ENCODE assay signal across 11 cellular contexts in the genomic region with DNA sequence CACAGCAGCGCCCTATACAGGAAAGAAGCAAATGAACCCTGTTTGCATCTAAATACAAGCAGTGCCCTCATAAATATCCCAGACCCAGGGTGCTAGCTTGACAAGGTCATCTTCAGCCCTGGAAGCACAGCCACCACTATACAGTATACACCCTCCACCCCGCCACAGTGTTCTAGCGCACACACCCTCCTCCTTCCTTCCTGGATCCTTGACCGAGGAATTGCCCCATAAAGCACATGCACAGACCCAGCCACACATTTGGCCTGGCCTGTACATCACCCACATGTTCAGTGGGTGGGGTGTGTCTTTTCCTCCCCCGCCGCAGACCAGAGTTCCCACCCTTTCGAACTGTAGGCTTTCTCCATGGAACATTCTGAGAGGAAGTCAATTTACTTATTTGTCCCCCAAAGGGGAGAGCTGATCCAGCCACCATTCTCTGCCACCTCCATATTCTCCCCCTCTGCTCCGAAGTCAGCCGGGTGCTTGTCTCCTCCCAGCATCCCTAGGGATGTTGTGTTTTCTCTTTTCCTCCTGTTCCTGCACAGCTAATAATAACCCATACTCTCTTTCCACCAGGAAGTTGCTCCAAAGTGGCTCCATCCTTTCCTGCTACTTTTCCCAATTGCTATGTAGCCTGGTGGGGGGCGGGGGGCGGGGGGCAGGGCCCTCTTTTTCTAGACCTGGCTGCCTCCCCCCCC. TPM values are rescaled to one million over a fixed set of nuclear protein-coding genes. Genes with fewer than 3 reads are reported as not detected.
DNase-seq lines count a peak whose midpoint lies in the region; ATAC-seq and TF ChIP-seq lines count a peak whose summit lies in the region.
"Had no signal": no experiment of that assay in that cellular context is flagged by ENCODE, and none has a peak within 500 bp of the region (broad histone marks: within the 10 kb centered on the region; RNA-seq: fewer than 3 reads in every experiment).

No MANE protein-coding gene starts in this region.

- intact Hi-C loops in natural killer cell (cut with micrococcal nuclease), result loop anchor here (5.0 kb wide), 1 partner anchor 495 kb away; a partner anchor contains a TSS

- H3K4me1 Mint-ChIP-seq in natural killer cell (peaks cover 67 to 83% of the 10 kb centered on the region in 2 donors), chondrocyte (ENCODE audit: low read depth) (peaks cover 3% of the 10 kb centered on the region)

- H3K27me3 Mint-ChIP-seq in natural killer cell (ENCODE audit: low read depth in 2 of 2) (no peaks in the 10 kb centered on the region), chondrocyte (ENCODE audit: low read depth) (peaks cover 6% of the 10 kb centered on the region)

- H3K4me3 Mint-ChIP-seq in natural killer cell (peak overlapping the region; percentile 89), chondrocyte (ENCODE audit: unreplicated experiment) (no peak overlapping the region)

- H3K36me3 Mint-ChIP-seq in natural killer cell, result peaks cover 12% of the 10 kb centered on the region
- no peaks in the 10 kb centered on the region for H3K36me3 Mint-ChIP-seq in chondrocyte (ENCODE audit: low read depth)

- H3K27ac Mint-ChIP-seq in natural killer cell (peak overlapping the region; percentile 81 to 98), chondrocyte (ENCODE audit: unreplicated experiment) (no peak overlapping the region)

- no peaks in the 10 kb centered on the region for H3K9me3 Mint-ChIP-seq in natural killer cell
- H3K9me3 Mint-ChIP-seq in chondrocyte (ENCODE audit: low read depth), result no peaks in the 10 kb centered on the region

- H3K4me3 ChIP-seq in NB4 (ENCODE audit: low read depth, low read length), result no peak overlapping the region
- H3K4me3 ChIP-seq: dorsolateral prefrontal cortex had no signal

- ATAC-seq in natural killer cell, result no peak
- no peak for ATAC-seq in GM21786 (IDR thresholded peaks at IDR 0.05; ENCODE audit: unreplicated experiment)

- no peak for TF ChIP-seq POLR2A in NB4 (IDR thresholded peaks at IDR 0.05; ENCODE audit: extremely low read depth, insufficient read length)

- TF ChIP-seq CTCF in NB4 (IDR thresholded peaks at IDR 0.05; ENCODE audit: low read depth, low read length), result no peak
- TF ChIP-seq CTCF in natural killer cell (IDR thresholded peaks at IDR 0.05), result no peak
- TF ChIP-seq CTCF in chondrocyte (IDR thresholded peaks at IDR 0.05), result no peak

- DNase-seq in CD1c-positive myeloid dendritic cell (ENCODE audit: extremely low spot score) (peak; percentile 70), NB4 (ENCODE audit: low read depth) (peak; percentile 54), dermis blood vessel endothelial cell (peak; percentile 32), natural killer cell (no peak), HPDE6-E6E7 (ENCODE audit: extremely low spot score) (no peak), chondrocyte (ENCODE audit: low spot score) (no peak), NCI-H128 (lab: John Stamatoyannopoulos, UW; ENCODE audit: unreplicated experiment) (no peak)
- DNase-seq: NCI-H1105 treated with DMSO at 0.1 percent for 48 hours had no signal

RNA-seq across cellular contexts. Expression of a gene that starts 6.6 kb away (rescaled TPM):
- total RNA-seq in dermis blood vessel endothelial cell (12.9 and 21.7 TPM in 2 replicates), natural killer cell (100 to 1,000 TPM in 2 of 3 donors, 10 to 100 TPM in 1; 82.9 to 131 (median 101) TPM), chondrocyte (not detected in 3 replicates)

RNA-seq across cellular contexts. Expression of a gene that starts 6.7 kb away (rescaled TPM):
- 1.4 and 2.9 TPM in 2 replicates for total RNA-seq in dermis blood vessel endothelial cell
- 10 to 100 TPM; 35.8 to 41.6 (median 39.4) TPM for total RNA-seq in natural killer cell
- not detected in 3 replicates for total RNA-seq in chondrocyte

RNA-seq across cellular contexts. Expression of a gene that starts 13.5 kb away (rescaled TPM):
- total RNA-seq in dermis blood vessel endothelial cell (0.14 TPM in 1 of 2 replicates, not detected in the other), natural killer cell (1 to 10 TPM in 1 of 3 donors, not detected in 2; 1.7 TPM), chondrocyte (0.36 TPM in 1 of 3 replicates, not detected in the others)
- total RNA-seq: subcutaneous adipose tissue had no signal

Comparison
In these comparisons a context has a peak if more than half of its experiments do, and no peak if none do; other contexts are left out.
1. DNase-seq: peak in CD1c-positive myeloid dendritic cell (single experiment), NB4 (single experiment) and dermis blood vessel endothelial cell (single experiment); none in natural killer cell (single experiment), HPDE6-E6E7 (single experiment), chondrocyte (single experiment) and NCI-H128 (single experiment).
2. RNA of a gene that starts 6.6 kb away (total RNA-seq): 82.9 to 131 TPM in natural killer cell and 12.9 to 21.7 TPM in dermis blood vessel endothelial cell; not detected in chondrocyte; every median in the first group is over 10 times any median in the second.